8 cellular contexts compared by ENCODE assay signal in genomic region chr18:13382683-13382989, GRCh38.
DNase-seq lines count a peak whose midpoint lies in the region; ATAC-seq and TF ChIP-seq lines count a peak whose summit lies in the region.

No MANE protein-coding gene starts in this region.

- H4K12ac ChIP-seq in trophoblast cell (ENCODE audit: low read depth, low read length): no peak overlapping the region

- H3T11ph ChIP-seq in H9 (ENCODE audit: low read length): no peak overlapping the region

- H3K9ac ChIP-seq in H9 (ENCODE audit: extremely low read depth, insufficient read length, low read length) (no peak overlapping the region), smooth muscle cell (ENCODE audit: low read depth) (peak overlapping the region; percentile 86), trophoblast cell (ENCODE audit: low read length) (no peak overlapping the region)

- H3K18ac ChIP-seq in H9 (ENCODE audit: insufficient read length, low read depth, low read length) (no peak overlapping the region), trophoblast cell (ENCODE audit: low read length) (no peak overlapping the region)

- H3K36me3 ChIP-seq in smooth muscle cell (ENCODE audit: low read depth) (no peaks in the 10 kb centered on the region), trophoblast cell (ENCODE audit: control insufficient read depth in 1 of 2, insufficient read depth in 2 of 2, low read length in 2 of 2) (no peaks in the 10 kb centered on the region)

- H3K27ac ChIP-seq in H9 (ENCODE audit: insufficient read length, low read depth, low read length) (no peak overlapping the region), right cardiac atrium (ENCODE audit: low read length) (peak overlapping the region; percentile 91), smooth muscle cell (ENCODE audit: low read depth) (peak overlapping the region; percentile 84), trophoblast cell (ENCODE audit: low read depth, low read length) (no peak overlapping the region)

- H3F3A ChIP-seq in smooth muscle cell (ENCODE audit: low read depth): peaks cover 2% of the 10 kb centered on the region

- no peak overlapping the region for H4K8ac ChIP-seq in H9 (replicated peaks; ENCODE audit: insufficient read length, low read depth, low read length)
- no peak overlapping the region for H4K8ac ChIP-seq in trophoblast cell (ENCODE audit: low read depth, low read length)

- TF ChIP-seq CTCF in H9 (conservative IDR thresholded peaks at IDR 0.05) (no peak), smooth muscle cell (IDR thresholded peaks at IDR 0.05; ENCODE audit: borderline replicate concordance, insufficient read depth, poor library complexity, severe bottlenecking) (no peak)

- H3K14ac ChIP-seq in H9 (ENCODE audit: insufficient read depth, low read length) (no peak overlapping the region), trophoblast cell (ENCODE audit: low read length) (no peak overlapping the region)

- H3K27me3 ChIP-seq in H9 (ENCODE audit: insufficient read depth, low read length) (no peaks in the 10 kb centered on the region), right cardiac atrium (ENCODE audit: control insufficient read depth, insufficient read depth) (no peaks in the 10 kb centered on the region), smooth muscle cell (ENCODE audit: low read depth) (no peaks in the 10 kb centered on the region), trophoblast cell (ENCODE audit: insufficient read depth, low read length) (no peaks in the 10 kb centered on the region)

- no peaks in the 10 kb centered on the region; the same call in 1 of the 2 replicates for H3K27me3 Mint-ChIP-seq in H9 (ENCODE audit: low read depth)
- H3K27me3 Mint-ChIP-seq in activated T-helper 2 cell treated with anti-CD3 and anti-CD28 coated beads, Interferon-gamma antibody, Interleukin-2, Interleukin-4, amounts not matched to agents 10 μg/mL and 5 μg/mL and 100 μg/mL, durations not matched to agents 14 hours and 24 hours and 36 hours (ENCODE audit: low read depth): no peaks in the 10 kb centered on the region

- H4K20me1 ChIP-seq in H9 (ENCODE audit: control insufficient read depth, insufficient read depth, insufficient read length) (no peaks in the 10 kb centered on the region), smooth muscle cell (ENCODE audit: low read depth) (no peaks in the 10 kb centered on the region)

- H2AFZ ChIP-seq in H9 (ENCODE audit: low read length) (no peak overlapping the region), smooth muscle cell (ENCODE audit: low read depth) (no peak overlapping the region), trophoblast cell (ENCODE audit: insufficient read depth, low read length, poor library complexity) (no peak overlapping the region)

- H3K9me3 Mint-ChIP-seq in H9: no peaks in the 10 kb centered on the region
- no peaks in the 10 kb centered on the region for H3K9me3 Mint-ChIP-seq in activated T-helper 2 cell treated with anti-CD3 and anti-CD28 coated beads, Interferon-gamma antibody, Interleukin-2, Interleukin-4, amounts not matched to agents 10 μg/mL and 5 μg/mL and 100 μg/mL, durations not matched to agents 14 hours and 24 hours and 36 hours

- no peaks in the 10 kb centered on the region for H3K23me2 ChIP-seq in H9 (ENCODE audit: insufficient read length, low read depth, low read length, poor library complexity, severe bottlenecking)

- no peak overlapping the region; a peak in 2 of 7 replicates for H3K27ac Mint-ChIP-seq in H9
- H3K27ac Mint-ChIP-seq in activated T-helper 2 cell treated with anti-CD3 and anti-CD28 coated beads, Interferon-gamma antibody, Interleukin-2, Interleukin-4, amounts not matched to agents 10 μg/mL and 5 μg/mL and 100 μg/mL, durations not matched to agents 14 hours and 24 hours and 36 hours: peak overlapping the region; percentile 96

- no peak overlapping the region for H4K5ac ChIP-seq in H9 (ENCODE audit: insufficient read length, low read depth, low read length)

- no peaks in the 10 kb centered on the region for H3K36me3 Mint-ChIP-seq in H9 (ENCODE audit: insufficient read depth in 1 of 3, low read depth in 3 of 3)
- H3K36me3 Mint-ChIP-seq in activated T-helper 2 cell treated with anti-CD3 and anti-CD28 coated beads, Interferon-gamma antibody, Interleukin-2, Interleukin-4, amounts not matched to agents 10 μg/mL and 5 μg/mL and 100 μg/mL, durations not matched to agents 14 hours and 24 hours and 36 hours (ENCODE audit: low read depth): no peaks in the 10 kb centered on the region

- H2AK5ac ChIP-seq in H9 (ENCODE audit: insufficient read length, low read length) (no peak overlapping the region), trophoblast cell (ENCODE audit: low read length) (no peak overlapping the region)

- no peak overlapping the region for H3K4me3 Mint-ChIP-seq in H9
- peak overlapping the region; percentile 74 for H3K4me3 Mint-ChIP-seq in activated T-helper 2 cell treated with anti-CD3 and anti-CD28 coated beads, Interferon-gamma antibody, Interleukin-2, Interleukin-4, amounts not matched to agents 10 μg/mL and 5 μg/mL and 100 μg/mL, durations not matched to agents 14 hours and 24 hours and 36 hours (ENCODE audit: low read depth)

- H3K79me1 ChIP-seq in H9 (ENCODE audit: insufficient read depth, low read depth, low read length, poor library complexity, severe bottlenecking): no peaks in the 10 kb centered on the region
- H3K79me1 ChIP-seq in trophoblast cell (ENCODE audit: low read length): no peaks in the 10 kb centered on the region

- H4K91ac ChIP-seq in H9 (ENCODE audit: insufficient read length, low read depth, low read length) (no peak overlapping the region), trophoblast cell (ENCODE audit: low read depth, low read length) (no peak overlapping the region)

- no peak overlapping the region for H2BK12ac ChIP-seq in H9 (ENCODE audit: insufficient read length, low read depth, low read length)
- no peak overlapping the region for H2BK12ac ChIP-seq in trophoblast cell (ENCODE audit: low read length)

- ATAC-seq in right cardiac atrium (peak in 1 of 2 donors; percentile 1), GM21825 (IDR thresholded peaks at IDR 0.05; ENCODE audit: unreplicated experiment) (no peak), GM18511 (IDR thresholded peaks at IDR 0.05; ENCODE audit: unreplicated experiment) (no peak)

- no peak overlapping the region for H2BK15ac ChIP-seq in H9 (ENCODE audit: low read depth, low read length)

- H3K9me3 ChIP-seq in H9 (ENCODE audit: control insufficient read depth, low read depth, low read length): no peaks in the 10 kb centered on the region
- H3K9me3 ChIP-seq in right cardiac atrium (ENCODE audit: control insufficient read depth, low read length): no peaks in the 10 kb centered on the region
- no peaks in the 10 kb centered on the region for H3K9me3 ChIP-seq in smooth muscle cell (replicated peaks; ENCODE audit: low read depth)
- peaks cover 1% of the 10 kb centered on the region for H3K9me3 ChIP-seq in trophoblast cell (ENCODE audit: insufficient read depth, low read depth, low read length)

- DNase-seq in H9 (peak; percentile 12), right cardiac atrium (peak in 1 of 3 donors; percentile 60), smooth muscle cell (lab: John Stamatoyannopoulos, UW; ENCODE audit: unreplicated experiment) (no peak), trophoblast cell (no peak)
- DNase-seq in activated T-helper 2 cell treated with anti-CD3 and anti-CD28 coated beads, Interferon-gamma antibody, Interleukin-2, Interleukin-4, amounts not matched to agents 10 μg/mL and 5 μg/mL and 100 μg/mL, durations not matched to agents 14 hours and 24 hours and 36 hours (ENCODE audit: low spot score): no peak
- no peak for DNase-seq in effector CD4-positive, alpha-beta T cell

- H2BK5ac ChIP-seq in H9 (ENCODE audit: insufficient read length, low read length) (no peak overlapping the region), trophoblast cell (ENCODE audit: low read depth, low read length, poor library complexity) (no peak overlapping the region)

- H3K79me2 ChIP-seq in H9 (ENCODE audit: insufficient read depth, low read length) (no peaks in the 10 kb centered on the region), smooth muscle cell (ENCODE audit: low read depth) (peaks cover 76% of the 10 kb centered on the region), trophoblast cell (ENCODE audit: control insufficient read depth, insufficient read depth, low read length, poor library complexity) (no peaks in the 10 kb centered on the region)

- no peak overlapping the region for H3K23ac ChIP-seq in H9 (ENCODE audit: insufficient read length, low read depth, low read length)
- H3K23ac ChIP-seq in trophoblast cell (ENCODE audit: low read length): no peak overlapping the region

- H2BK120ac ChIP-seq in H9 (ENCODE audit: low read depth, low read length, poor library complexity, severe bottlenecking) (no peak overlapping the region), trophoblast cell (ENCODE audit: insufficient read depth, low read length, poor library complexity) (no peak overlapping the region)

- H3K4me1 ChIP-seq in H9 (ENCODE audit: insufficient read depth, low read length) (no peaks in the 10 kb centered on the region), right cardiac atrium (ENCODE audit: control insufficient read depth, insufficient read depth, low read length) (peaks cover 21% of the 10 kb centered on the region), smooth muscle cell (ENCODE audit: low read depth) (no peaks in the 10 kb centered on the region), trophoblast cell (ENCODE audit: control insufficient read depth in 1 of 2, insufficient read depth in 2 of 2, low read length in 2 of 2) (no peaks in the 10 kb centered on the region)

- H3K4me1 Mint-ChIP-seq in H9: peaks cover 8 to 11% of the 10 kb centered on the region in 2 experiments
- peaks cover 46% of the 10 kb centered on the region for H3K4me1 Mint-ChIP-seq in activated T-helper 2 cell treated with anti-CD3 and anti-CD28 coated beads, Interferon-gamma antibody, Interleukin-2, Interleukin-4, amounts not matched to agents 10 μg/mL and 5 μg/mL and 100 μg/mL, durations not matched to agents 14 hours and 24 hours and 36 hours (ENCODE audit: low read depth)

- intact Hi-C loops in activated T-helper 2 cell treated with anti-CD3 and anti-CD28 coated beads, Interferon-gamma antibody, Interleukin-2, Interleukin-4, amounts not matched to agents 10 μg/mL and 5 μg/mL and 100 μg/mL, durations not matched to agents 14 hours and 24 hours and 36 hours (cut with micrococcal nuclease): no loop called here
- intact Hi-C loops in right cardiac atrium (cut with DNase I): loop anchor here in 3 of 4 donors (5.0 to 10.0 kb wide), 4 partner anchors 62 to 168 kb away; partner anchors contain the start of gene LDLRAD4 (in 1 of the 3)

- no peak overlapping the region for H3K4me3 ChIP-seq in right cardiac atrium (ENCODE audit: low read length)
- no peak overlapping the region for H3K4me3 ChIP-seq in smooth muscle cell
- H3K4me3 ChIP-seq in trophoblast cell (ENCODE audit: low read depth, low read length): no peak overlapping the region

- no CpG with 5 or more reads among the region's 4 CpGs for WGBS in H9 (ENCODE audit: extremely low coverage, insufficient read length, low lambda C conversion rate)
- WGBS in right cardiac atrium: 83% methylated on average over 4 of the region's 4 CpGs
- 100% methylated on average over 4 of the region's 4 CpGs for WGBS in smooth muscle cell (ENCODE audit: low lambda C conversion rate)
- WGBS in trophoblast cell (ENCODE audit: extremely low coverage, insufficient coverage, insufficient read length): no CpG with 5 or more reads among the region's 4 CpGs

- H3K4ac ChIP-seq in H9 (ENCODE audit: low read depth, low read length): no peak overlapping the region
- no peak overlapping the region for H3K4ac ChIP-seq in trophoblast cell (ENCODE audit: low read depth, low read length)

- no peak overlapping the region for H2BK20ac ChIP-seq in H9 (ENCODE audit: low read depth, low read length, poor library complexity, severe bottlenecking)

- H3K4me2 ChIP-seq in H9 (ENCODE audit: insufficient read depth, insufficient read length, low read length) (no peak overlapping the region), smooth muscle cell (no peak overlapping the region), trophoblast cell (ENCODE audit: low read length) (no peak overlapping the region)

- H3K56ac ChIP-seq in H9 (ENCODE audit: insufficient read length, low read depth, low read length): no peak overlapping the region

Comparison
In these comparisons a context has a peak if more than half of its experiments do, and no peak if none do; other contexts are left out.
1. H3K27ac ChIP-seq: peak in right cardiac atrium (single experiment) and smooth muscle cell (single experiment); none in H9 (single experiment) and trophoblast cell (single experiment).